Comparison of ENCODE assay signal across 1 cellular context in genomic region chr3:23915537-23916108, GRCh38.
TF ChIP-seq lines count a peak whose summit lies in the region.

No MANE protein-coding gene starts in this region.

TF ChIP-seq in K562, 482 proteins besides CTCF, POLR2A, EP300 and RAD21 (continued from another document and continues in another):
- TF ChIP-seq ZNF24 (IDR thresholded peaks at IDR 0.05): no peak
- TF ChIP-seq PHF8 (IDR thresholded peaks at IDR 0.05; ENCODE audit: borderline replicate concordance, low read length): no peak
- no peak for TF ChIP-seq ZBTB8A (IDR thresholded peaks at IDR 0.05; ENCODE audit: partially characterized antibody)
- TF ChIP-seq SAFB (IDR thresholded peaks at IDR 0.05; ENCODE audit: borderline replicate concordance, low read depth, low read length): no peak
- no peak for TF ChIP-seq NCOA2 (IDR thresholded peaks at IDR 0.05; ENCODE audit: partially characterized antibody in 2 of 2)
- no peak for TF ChIP-seq ZNF324 (CRISPR knock-in tag; IDR thresholded peaks at IDR 0.05)
- no peak for TF ChIP-seq ZSCAN29 (IDR thresholded peaks at IDR 0.05)
- no peak for TF ChIP-seq ZNF584 (CRISPR knock-in tag; IDR thresholded peaks at IDR 0.05; ENCODE audit: low read depth)
- peak; percentile 79 for TF ChIP-seq NBN (IDR thresholded peaks at IDR 0.05; ENCODE audit: low read depth)
- TF ChIP-seq POLR2B (IDR thresholded peaks at IDR 0.05; ENCODE audit: low read depth, partially characterized antibody): peak; percentile 44
- no peak for TF ChIP-seq THRAP3 (IDR thresholded peaks at IDR 0.05; ENCODE audit: borderline replicate concordance)
- no peak for TF ChIP-seq SIN3A (IDR thresholded peaks at IDR 0.05; ENCODE audit: borderline replicate concordance in 2 of 2, control insufficient read depth in 1 of 2, low read depth in 2 of 2, low read length in 2 of 2)
- TF ChIP-seq, protein P1, sequence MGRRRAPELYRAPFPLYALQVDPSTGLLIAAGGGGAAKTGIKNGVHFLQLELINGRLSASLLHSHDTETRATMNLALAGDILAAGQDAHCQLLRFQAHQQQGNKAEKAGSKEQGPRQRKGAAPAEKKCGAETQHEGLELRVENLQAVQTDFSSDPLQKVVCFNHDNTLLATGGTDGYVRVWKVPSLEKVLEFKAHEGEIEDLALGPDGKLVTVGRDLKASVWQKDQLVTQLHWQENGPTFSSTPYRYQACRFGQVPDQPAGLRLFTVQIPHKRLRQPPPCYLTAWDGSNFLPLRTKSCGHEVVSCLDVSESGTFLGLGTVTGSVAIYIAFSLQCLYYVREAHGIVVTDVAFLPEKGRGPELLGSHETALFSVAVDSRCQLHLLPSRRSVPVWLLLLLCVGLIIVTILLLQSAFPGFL (CRISPR knock-in tag; IDR thresholded peaks at IDR 0.05): no peak
- peak; percentile 31; the same call in 1 of the 2 replicates for TF ChIP-seq CHAMP1 (IDR thresholded peaks at IDR 0.05)
- TF ChIP-seq ETV6 (IDR thresholded peaks at IDR 0.05; ENCODE audit: borderline replicate concordance in 1 of 2, low read depth in 2 of 2, low read length in 1 of 2): no peak
- no peak for TF ChIP-seq ETV6 (CRISPR knock-in tag; IDR thresholded peaks at IDR 0.05; ENCODE audit: borderline replicate concordance)
- TF ChIP-seq CREB1 (IDR thresholded peaks at IDR 0.05): peak; percentile 35; the same call in 1 of the 2 replicates
- no peak for TF ChIP-seq CREB1 (CRISPR knock-in tag; IDR thresholded peaks at IDR 0.05)
- no peak for TF ChIP-seq ZNF444 (CRISPR knock-in tag; IDR thresholded peaks at IDR 0.05)
- no peak for TF ChIP-seq CAMTA2 (CRISPR knock-in tag; conservative IDR thresholded peaks at IDR 0.05)
- TF ChIP-seq HIVEP1 (CRISPR knock-in tag; IDR thresholded peaks at IDR 0.05): no peak
- TF ChIP-seq U2AF1 (optimal IDR thresholded peaks at IDR 0.05; ENCODE audit: low read depth, low read length): no peak
- TF ChIP-seq KLF1 (tag; IDR thresholded peaks at IDR 0.05): no peak
- no peak for TF ChIP-seq PCBP1 (IDR thresholded peaks at IDR 0.05; ENCODE audit: low read depth, low read length, poor library complexity, severe bottlenecking)
- no peak for TF ChIP-seq ZNF707 (CRISPR knock-in tag; conservative IDR thresholded peaks at IDR 0.05)
- no peak for TF ChIP-seq XRCC5 (IDR thresholded peaks at IDR 0.05; ENCODE audit: low read depth, low read length)
- TF ChIP-seq FOS (IDR thresholded peaks at IDR 0.05; ENCODE audit: extremely low read depth, insufficient read length): no peak
- no peak for TF ChIP-seq NCOA4 (IDR thresholded peaks at IDR 0.05; ENCODE audit: partially characterized antibody)
- no peak for TF ChIP-seq MCM2 (IDR thresholded peaks at IDR 0.05; ENCODE audit: low read depth)
- 0 out of 2 replicates have a peak, but pooled peaks have one; percentile 16 for TF ChIP-seq HES1 (IDR thresholded peaks at IDR 0.05; ENCODE audit: low read depth)
- TF ChIP-seq GATA2 (CRISPR knock-in tag; IDR thresholded peaks at IDR 0.05): 0 out of 2 replicates have a peak, but pooled peaks have one; percentile 24
- TF ChIP-seq IFI16 (CRISPR knock-in tag; IDR thresholded peaks at IDR 0.05): no peak
- TF ChIP-seq C11orf30 (IDR thresholded peaks at IDR 0.05; ENCODE audit: low read depth): no peak
- TF ChIP-seq FOXJ3 (CRISPR knock-in tag; IDR thresholded peaks at IDR 0.05): no peak
- no peak for TF ChIP-seq PPARD (CRISPR knock-in tag; IDR thresholded peaks at IDR 0.05)
- no peak; the same call in 1 of the 2 replicates for TF ChIP-seq SOX6 (IDR thresholded peaks at IDR 0.05)
- TF ChIP-seq, protein P2, sequence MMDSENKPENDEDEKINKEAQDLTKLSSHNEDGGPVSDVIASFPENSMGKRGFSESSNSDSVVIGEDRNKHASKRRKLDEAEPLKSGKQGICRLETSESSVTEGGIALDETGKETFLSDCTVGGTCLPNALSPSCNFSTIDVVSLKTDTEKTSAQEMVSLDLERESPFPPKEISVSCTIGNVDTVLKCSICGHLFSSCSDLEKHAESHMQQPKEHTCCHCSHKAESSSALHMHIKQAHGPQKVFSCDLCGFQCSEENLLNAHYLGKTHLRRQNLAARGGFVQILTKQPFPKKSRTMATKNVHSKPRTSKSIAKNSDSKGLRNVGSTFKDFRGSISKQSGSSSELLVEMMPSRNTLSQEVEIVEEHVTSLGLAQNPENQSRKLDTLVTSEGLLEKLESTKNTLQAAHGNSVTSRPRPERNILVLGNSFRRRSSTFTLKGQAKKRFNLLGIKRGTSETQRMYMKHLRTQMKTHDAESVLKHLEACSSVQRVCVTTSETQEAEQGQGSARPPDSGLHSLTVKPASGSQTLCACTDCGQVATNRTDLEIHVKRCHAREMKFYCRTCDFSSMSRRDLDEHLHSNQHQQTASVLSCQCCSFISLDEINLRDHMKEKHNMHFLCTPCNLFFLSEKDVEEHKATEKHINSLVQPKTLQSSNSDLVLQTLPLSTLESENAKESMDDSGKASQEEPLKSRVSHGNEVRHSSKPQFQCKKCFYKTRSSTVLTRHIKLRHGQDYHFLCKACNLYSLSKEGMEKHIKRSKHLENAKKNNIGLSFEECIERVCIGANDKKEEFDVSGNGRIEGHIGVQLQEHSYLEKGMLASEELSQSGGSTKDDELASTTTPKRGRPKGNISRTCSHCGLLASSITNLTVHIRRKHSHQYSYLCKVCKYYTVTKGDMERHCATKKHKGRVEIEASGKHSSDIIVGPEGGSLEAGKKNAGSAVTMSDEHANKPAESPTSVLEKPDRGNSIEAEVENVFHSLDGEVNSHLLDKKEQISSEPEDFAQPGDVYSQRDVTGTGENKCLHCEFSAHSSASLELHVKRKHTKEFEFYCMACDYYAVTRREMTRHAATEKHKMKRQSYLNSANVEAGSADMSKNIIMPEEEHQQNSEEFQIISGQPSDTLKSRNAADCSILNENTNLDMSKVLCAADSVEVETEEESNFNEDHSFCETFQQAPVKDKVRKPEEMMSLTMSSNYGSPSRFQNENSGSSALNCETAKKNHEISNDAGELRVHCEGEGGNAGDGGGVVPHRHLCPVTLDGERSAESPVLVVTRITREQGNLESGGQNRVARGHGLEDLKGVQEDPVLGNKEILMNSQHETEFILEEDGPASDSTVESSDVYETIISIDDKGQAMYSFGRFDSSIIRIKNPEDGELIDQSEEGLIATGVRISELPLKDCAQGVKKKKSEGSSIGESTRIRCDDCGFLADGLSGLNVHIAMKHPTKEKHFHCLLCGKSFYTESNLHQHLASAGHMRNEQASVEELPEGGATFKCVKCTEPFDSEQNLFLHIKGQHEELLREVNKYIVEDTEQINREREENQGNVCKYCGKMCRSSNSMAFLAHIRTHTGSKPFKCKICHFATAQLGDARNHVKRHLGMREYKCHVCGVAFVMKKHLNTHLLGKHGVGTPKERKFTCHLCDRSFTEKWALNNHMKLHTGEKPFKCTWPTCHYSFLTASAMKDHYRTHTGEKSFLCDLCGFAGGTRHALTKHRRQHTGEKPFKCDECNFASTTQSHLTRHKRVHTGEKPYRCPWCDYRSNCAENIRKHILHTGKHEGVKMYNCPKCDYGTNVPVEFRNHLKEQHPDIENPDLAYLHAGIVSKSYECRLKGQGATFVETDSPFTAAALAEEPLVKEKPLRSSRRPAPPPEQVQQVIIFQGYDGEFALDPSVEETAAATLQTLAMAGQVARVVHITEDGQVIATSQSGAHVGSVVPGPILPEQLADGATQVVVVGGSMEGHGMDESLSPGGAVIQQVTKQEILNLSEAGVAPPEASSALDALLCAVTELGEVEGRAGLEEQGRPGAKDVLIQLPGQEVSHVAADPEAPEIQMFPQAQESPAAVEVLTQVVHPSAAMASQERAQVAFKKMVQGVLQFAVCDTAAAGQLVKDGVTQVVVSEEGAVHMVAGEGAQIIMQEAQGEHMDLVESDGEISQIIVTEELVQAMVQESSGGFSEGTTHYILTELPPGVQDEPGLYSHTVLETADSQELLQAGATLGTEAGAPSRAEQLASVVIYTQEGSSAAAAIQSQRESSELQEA (IDR thresholded peaks at IDR 0.05; ENCODE audit: low read depth): no peak
- TF ChIP-seq, protein P3, sequence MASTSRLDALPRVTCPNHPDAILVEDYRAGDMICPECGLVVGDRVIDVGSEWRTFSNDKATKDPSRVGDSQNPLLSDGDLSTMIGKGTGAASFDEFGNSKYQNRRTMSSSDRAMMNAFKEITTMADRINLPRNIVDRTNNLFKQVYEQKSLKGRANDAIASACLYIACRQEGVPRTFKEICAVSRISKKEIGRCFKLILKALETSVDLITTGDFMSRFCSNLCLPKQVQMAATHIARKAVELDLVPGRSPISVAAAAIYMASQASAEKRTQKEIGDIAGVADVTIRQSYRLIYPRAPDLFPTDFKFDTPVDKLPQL (IDR thresholded peaks at IDR 0.05; ENCODE audit: extremely low read depth, insufficient read length): no peak
- no peak for TF ChIP-seq RFX5 (IDR thresholded peaks at IDR 0.05; ENCODE audit: low read depth, low read length)
- no peak for TF ChIP-seq CEBPZ (IDR thresholded peaks at IDR 0.05; ENCODE audit: borderline replicate concordance, low read depth, low read length)
- TF ChIP-seq ZNF512 (tag; IDR thresholded peaks at IDR 0.05): no peak
- no peak; the same call in 1 of the 2 replicates for TF ChIP-seq ZEB2 (IDR thresholded peaks at IDR 0.05)
- peak; percentile 76 for TF ChIP-seq DPF2 (IDR thresholded peaks at IDR 0.05)
- TF ChIP-seq DEAF1 (CRISPR knock-in tag; IDR thresholded peaks at IDR 0.05): no peak
